In genomic region chr12:127388985-127389384, GRCh38 we compare ENCODE assay signal across 17 cellular contexts.
"Had no signal": no experiment of that assay in that cellular context is flagged by ENCODE, and none has a peak within 500 bp of the region (broad histone marks: within the 10 kb centered on the region; RNA-seq: fewer than 3 reads in every experiment).

No MANE protein-coding gene starts in this region.

- ATAC-seq: activated CD8-positive, alpha-beta memory T cell treated with anti-CD3 and anti-CD28 coated beads, Interleukin-2, amount 10 ng/mL, durations not matched to agents 7 days and 5 days; activated T-cell treated with anti-CD3 and anti-CD28 coated beads, Interleukin-2, amount 50 U/mL, for 4 hours; heart right ventricle; naive thymus-derived CD8-positive, alpha-beta T cell; right cardiac atrium had no signal

- H3K4me3 Mint-ChIP-seq: activated CD8-positive, alpha-beta memory T cell treated with anti-CD3 and anti-CD28 coated beads, Interleukin-2, amount 10 ng/mL, durations not matched to agents 7 days and 5 days; activated naive CD8-positive, alpha-beta T cell; activated T-cell treated with anti-CD3 and anti-CD28 coated beads, Interleukin-2, amount 50 U/mL, for 4 hours; naive thymus-derived CD8-positive, alpha-beta T cell had no signal

- DNase-seq: activated CD4-positive, alpha-beta T cell treated with anti-CD3 and anti-CD28 coated beads for 1 hour; activated CD4-positive, alpha-beta T cell treated with anti-CD3 and anti-CD28 coated beads, Interleukin-2, amount 50 U/mL, for 48 hours; activated CD8-positive, alpha-beta memory T cell treated with anti-CD3 and anti-CD28 coated beads, Interleukin-2, amount 10 ng/mL, durations not matched to agents 7 days and 5 days; activated gamma-delta T cell; activated T-cell treated with anti-CD3 and anti-CD28 coated beads, Interleukin-2, amount 50 U/mL, for 4 hours; amygdala; esophagus squamous epithelium; foreskin fibroblast; heart right ventricle; kidney; naive thymus-derived CD8-positive, alpha-beta T cell; posterior cingulate gyrus; right cardiac atrium; stimulated activated CD4-positive, alpha-beta T cell treated with anti-CD3 and anti-CD28 coated beads, Interleukin-1b, Interleukin-23, amount 100 ng/mL, for 48 hours; stimulated activated naive CD4-positive, alpha-beta T cell; T-helper 2 cell had no signal

- H3K27ac ChIP-seq: esophagus squamous epithelium, heart right ventricle had no signal

- H3K9me3 Mint-ChIP-seq: activated T-cell treated with anti-CD3 and anti-CD28 coated beads, Interleukin-2, amount 50 U/mL, for 4 hours had no signal

- H3K4me3 ChIP-seq: esophagus squamous epithelium, heart right ventricle had no signal

- H3K4me1 ChIP-seq: esophagus squamous epithelium, heart right ventricle had no signal

- H3K9me3 ChIP-seq: esophagus squamous epithelium, heart right ventricle had no signal

- H3K36me3 Mint-ChIP-seq: activated CD8-positive, alpha-beta memory T cell treated with anti-CD3 and anti-CD28 coated beads, Interleukin-2, amount 10 ng/mL, durations not matched to agents 7 days and 5 days; activated naive CD8-positive, alpha-beta T cell; naive thymus-derived CD8-positive, alpha-beta T cell had no signal

- H3K27ac Mint-ChIP-seq: activated CD8-positive, alpha-beta memory T cell treated with anti-CD3 and anti-CD28 coated beads, Interleukin-2, amount 10 ng/mL, durations not matched to agents 7 days and 5 days; activated naive CD8-positive, alpha-beta T cell; naive thymus-derived CD8-positive, alpha-beta T cell had no signal

- H3K27me3 Mint-ChIP-seq: activated CD8-positive, alpha-beta memory T cell treated with anti-CD3 and anti-CD28 coated beads, Interleukin-2, amount 10 ng/mL, durations not matched to agents 7 days and 5 days had no signal

- H3K36me3 ChIP-seq: esophagus squamous epithelium, heart right ventricle had no signal

- H3K4me1 Mint-ChIP-seq: activated CD8-positive, alpha-beta memory T cell treated with anti-CD3 and anti-CD28 coated beads, Interleukin-2, amount 10 ng/mL, durations not matched to agents 7 days and 5 days; naive thymus-derived CD8-positive, alpha-beta T cell had no signal
